29 cellular contexts compared by ENCODE assay signal in genomic region chr1:3750716-3751115, GRCh38. TPM values are rescaled to one million over a fixed set of nuclear protein-coding genes. Genes with fewer than 3 reads are reported as not detected.
"Had no signal": no experiment of that assay in that cellular context is flagged by ENCODE, and none has a peak within 500 bp of the region (broad histone marks: within the 10 kb centered on the region; RNA-seq: fewer than 3 reads in every experiment).

No MANE protein-coding gene starts in this region.

- ATAC-seq: activated CD8-positive, alpha-beta T cell treated with anti-CD3 and anti-CD28 coated beads, Interleukin-2, amount 10 ng/mL, durations not matched to agents 7 days and 5 days; body of pancreas; T-helper 17 cell had no signal

- FAIRE-seq: bronchial epithelial cell, TTC549 had no signal

- H3K9me3 ChIP-seq: adrenal gland, body of pancreas, MG63, Peyer's patch, SJSA1 had no signal

- H3K27ac ChIP-seq: adrenal gland, body of pancreas, Peyer's patch, SJSA1 had no signal

- H3K36me3 ChIP-seq: adrenal gland, MG63, Peyer's patch had no signal

- DNase-seq: activated CD4-positive, alpha-beta T cell treated with anti-CD3 and anti-CD28 coated beads for 48 hours; activated CD4-positive, alpha-beta T cell treated with anti-CD3 and anti-CD28 coated beads, Interleukin-2, amount 50 U/mL, for 4 hours; activated CD4-positive, CD25-positive, alpha-beta regulatory T cell treated with anti-CD3 and anti-CD28 coated beads, Interleukin-2, amount 50 U/mL, for 72 hours; activated CD8-positive, alpha-beta memory T cell treated with anti-CD3 and anti-CD28 coated beads, Interleukin-2, amount 50 U/mL, for 48 hours; activated CD8-positive, alpha-beta T cell treated with anti-CD3 and anti-CD28 coated beads, Interleukin-2, amount 10 ng/mL, durations not matched to agents 7 days and 5 days; activated naive CD4-positive, alpha-beta T cell treated with anti-CD3 and anti-CD28 coated beads, Interleukin-2, amount 50 U/mL, for 16 hours; activated naive CD8-positive, alpha-beta T cell treated with anti-CD3 and anti-CD28 coated beads, Interleukin-2, amount 10 ng/mL, durations not matched to agents 7 days and 5 days; activated T-cell treated with anti-CD3 and anti-CD28 coated beads, Interleukin-2, amount 50 U/mL, for 1 hour; adrenal gland; aorta; body of pancreas; central memory CD4-positive, alpha-beta T cell; MG63; NCI-H1105; NCI-H1436; NCI-H187 treated with DMSO at 0.1 percent for 48 hours; NCI-H2081 treated with DMSO at 0.1 percent for 48 hours; NCI-H2227 treated with DMSO at 0.1 percent for 48 hours; NCI-H526; NCI-H774; Peyer's patch; SHP77; T-helper 17 cell; T-helper 9 cell had no signal

- H3K36me3 Mint-ChIP-seq: activated naive CD8-positive, alpha-beta T cell treated with anti-CD3 and anti-CD28 coated beads, Interleukin-2, amount 10 ng/mL, durations not matched to agents 7 days and 5 days had no signal

- H3K4me3 Mint-ChIP-seq: activated CD8-positive, alpha-beta T cell treated with anti-CD3 and anti-CD28 coated beads, Interleukin-2, amount 10 ng/mL, durations not matched to agents 7 days and 5 days; activated naive CD8-positive, alpha-beta T cell treated with anti-CD3 and anti-CD28 coated beads, Interleukin-2, amount 10 ng/mL, durations not matched to agents 7 days and 5 days had no signal

- H3K27me3 ChIP-seq: body of pancreas, MG63, Peyer's patch had no signal

- H3K4me3 ChIP-seq: adrenal gland, body of pancreas, MG63, Peyer's patch, SJSA1 had no signal

- H3K9me3 Mint-ChIP-seq: activated naive CD8-positive, alpha-beta T cell treated with anti-CD3 and anti-CD28 coated beads, Interleukin-2, amount 10 ng/mL, durations not matched to agents 7 days and 5 days had no signal

- H3K27ac Mint-ChIP-seq: activated CD8-positive, alpha-beta T cell treated with anti-CD3 and anti-CD28 coated beads, Interleukin-2, amount 10 ng/mL, durations not matched to agents 7 days and 5 days; activated naive CD8-positive, alpha-beta T cell treated with anti-CD3 and anti-CD28 coated beads, Interleukin-2, amount 10 ng/mL, durations not matched to agents 7 days and 5 days; T-helper 17 cell had no signal

RNA-seq across cellular contexts. Expression of gene CCDC27, which starts 1.5 kb away (rescaled TPM):
- total RNA-seq: activated CD8-positive, alpha-beta T cell treated with anti-CD3 and anti-CD28 coated beads, Interleukin-2, amount 10 ng/mL, durations not matched to agents 7 days and 5 days; activated naive CD8-positive, alpha-beta T cell treated with anti-CD3 and anti-CD28 coated beads, Interleukin-2, amount 10 ng/mL, durations not matched to agents 7 days and 5 days; adrenal gland; aorta; body of pancreas; bronchial epithelial cell; NCI-H460; OCI-LY7; Peyer's patch; SJSA1; T-helper 17 cell had no signal
- polyA plus RNA-seq: adrenal gland, aorta had no signal

RNA-seq across cellular contexts. Expression of gene SMIM1, which starts 21.8 kb away (rescaled TPM):
- total RNA-seq: activated CD8-positive, alpha-beta T cell treated with anti-CD3 and anti-CD28 coated beads, Interleukin-2, amount 10 ng/mL, durations not matched to agents 7 days and 5 days; bronchial epithelial cell; NCI-H460; Peyer's patch; SJSA1 had no signal
